In genomic region chr5:75306746-75307145, GRCh38 we compare ENCODE assay signal across 28 cellular contexts. TPM values are rescaled to one million over a fixed set of nuclear protein-coding genes. Genes with fewer than 3 reads are reported as not detected.
DNase-seq lines count a peak whose midpoint lies in the region; ATAC-seq, FAIRE-seq and TF ChIP-seq lines count a peak whose summit lies in the region.
"Had no signal": no experiment of that assay in that cellular context is flagged by ENCODE, and none has a peak within 500 bp of the region (broad histone marks: within the 10 kb centered on the region; RNA-seq: fewer than 3 reads in every experiment).

No MANE protein-coding gene starts in this region.

- H3K9me3 Mint-ChIP-seq in CD14-positive monocyte = peaks cover 0 to 14% (median 2%) of the 10 kb centered on the region in 7 donors
- H3K9me3 Mint-ChIP-seq: CD8-positive, alpha-beta memory T cell had no signal

- H3K27ac Mint-ChIP-seq in CD14-positive monocyte = no peak overlapping the region
- H3K27ac Mint-ChIP-seq: CD8-positive, alpha-beta memory T cell had no signal

- DNase-seq in M059J (ENCODE audit: low read depth) (peak; percentile 14), cardiac fibroblast (ENCODE audit: low read depth in 2 of 2) (peak; percentile 38 to 45), fibroblast of pulmonary artery (ENCODE audit: low read depth) (peak; percentile 42), skeletal muscle cell (ENCODE audit: low read depth) (peak; percentile 3), CD14-positive monocyte (ENCODE audit: low spot score) (no peak), H54 (ENCODE audit: insufficient read length, low spot score) (no peak)
- DNase-seq: C1 segment of cervical spinal cord; CD8-positive, alpha-beta memory T cell; DMS 273 treated with DMSO at 0.1 percent for 48 hours; DMS79; EL; GDM1; IMR-90; KG1; NCI-H1092 treated with DMSO at 0.1 percent for 48 hours; NCI-H1436; NCI-H187; NCI-H2081 treated with DMSO at 0.1 percent for 48 hours; NCI-H2171; NCI-H345; NCI-H510A treated with DMSO at 0.1 percent for 48 hours; PC-3; SJCRH30 had no signal

- H3K27me3 Mint-ChIP-seq in CD14-positive monocyte (ENCODE audit: low read depth in 3 of 3) = peaks cover 2 to 9% (median 3%) of the 10 kb centered on the region in 3 donors

- H3K4me3 Mint-ChIP-seq in CD14-positive monocyte = no peak overlapping the region
- H3K4me3 Mint-ChIP-seq: CD8-positive, alpha-beta memory T cell had no signal

- no peak for TF ChIP-seq POLR2A in H54 (IDR thresholded peaks at IDR 0.05; ENCODE audit: low read depth, low read length)

- H3K36me3 Mint-ChIP-seq in CD14-positive monocyte = no peaks in the 10 kb centered on the region
- H3K36me3 Mint-ChIP-seq: CD8-positive, alpha-beta memory T cell had no signal

- ATAC-seq in HG02798 (IDR thresholded peaks at IDR 0.05; ENCODE audit: poor library complexity, unreplicated experiment) = no peak
- ATAC-seq: A549, GM12878, PC-3, Right ventricle myocardium inferior, SK-N-SH treated with all-trans-retinoic acid at 6 μM for 48 hours had no signal

- H3K4me3 ChIP-seq in cardiac fibroblast (replicated peaks in 1 of 2; ENCODE audit: low read depth in 2 of 2, low read length in 2 of 2) (no peak overlapping the region), fibroblast of pulmonary artery (replicated peaks; ENCODE audit: low read depth, low read length) (no peak overlapping the region), skeletal muscle cell (ENCODE audit: low read depth, low read length) (no peak overlapping the region)
- H3K4me3 ChIP-seq: A549, GM12878, SJCRH30 had no signal

- FAIRE-seq in H54 (lab: Jason Lieb, UNC) = no peak
- FAIRE-seq: A549, GM12878 had no signal

- intact Hi-C loops in CD14-positive monocyte (cut with micrococcal nuclease) = no loop called here

- no peak for TF ChIP-seq CTCF in cardiac fibroblast (IDR thresholded peaks at IDR 0.05; ENCODE audit: low read depth, low read length)
- TF ChIP-seq CTCF in fibroblast of pulmonary artery (IDR thresholded peaks at IDR 0.05; ENCODE audit: low read length, missing control alignments) = no peak
- TF ChIP-seq CTCF in CD14-positive monocyte (IDR thresholded peaks at IDR 0.05) = no peak

- H3K4me1 Mint-ChIP-seq in CD14-positive monocyte = no peaks in the 10 kb centered on the region
- H3K4me1 Mint-ChIP-seq: CD8-positive, alpha-beta memory T cell had no signal

RNA-seq across cellular contexts. Expression of gene HMGCR, which starts 30.3 kb away (rescaled TPM):
- total RNA-seq in M059J (2014; rRNA removed; shearing (Covaris generic)) = 68.4 and 154 TPM in 2 replicates
- 10 to 100 TPM; 31.9 to 33.3 TPM for polyA plus RNA-seq in CD14-positive monocyte

Comparison
In these comparisons a context has a peak if more than half of its experiments do, and no peak if none do; other contexts are left out.
1. DNase-seq: peak in M059J (single experiment), cardiac fibroblast (2 of 2), fibroblast of pulmonary artery (single experiment) and skeletal muscle cell (single experiment); none in CD14-positive monocyte (single experiment) and H54 (single experiment).